ENCODE assay signal across 12 cellular contexts in genomic region chr2:54671875-54672586, GRCh38. TPM values are rescaled to one million over a fixed set of nuclear protein-coding genes. Genes with fewer than 3 reads are reported as not detected.
A peak's percentile ranks its signal among the peaks of the same experiment; 100 is the strongest.
DNase-seq lines count a peak whose midpoint lies in the region; ATAC-seq, FAIRE-seq and TF ChIP-seq lines count a peak whose summit lies in the region.
"Had no signal": no experiment of that assay in that cellular context is flagged by ENCODE, and none has a peak within 500 bp of the region (broad histone marks: within the 10 kb centered on the region; RNA-seq: fewer than 3 reads in every experiment).

No MANE protein-coding gene starts in this region.

- CTCF ChIA-PET in HepG2 (lab: Yijun Ruan, JAX; ENCODE audit: low intra/inter-chr PET ratio, low total read pairs), result no interaction called here

- TF ChIP-seq POLR2A in body of pancreas (IDR thresholded peaks at IDR 0.05) (no peak), HepG2 (IDR thresholded peaks at IDR 0.05; ENCODE audit: insufficient read depth in 1 of 2, low read depth in 2 of 2, low read length in 2 of 2) (no peak), testis (IDR thresholded peaks at IDR 0.05) (no peak), lower leg skin (IDR thresholded peaks at IDR 0.05) (no peak)

- TF ChIP-seq EP300 in HepG2 (IDR thresholded peaks at IDR 0.05; ENCODE audit: low read depth in 2 of 2, low read length in 2 of 2), result no peak
- TF ChIP-seq EP300 in HepG2 (CRISPR knock-in tag; IDR thresholded peaks at IDR 0.05; ENCODE audit: borderline replicate concordance), result no peak

- WGBS in body of pancreas, 2 donors, result 79 to 86% methylated on average over 4 of the region's 4 CpGs
- WGBS in HepG2 (ENCODE audit: low lambda C conversion rate), result 88% methylated on average over 4 of the region's 4 CpGs
- 90 to 91% methylated on average over 4 of the region's 4 CpGs for WGBS in testis, 2 donors
- 75 to 81% methylated on average over 4 of the region's 4 CpGs for WGBS in lower leg skin, 2 donors

- intact Hi-C loops in body of pancreas (cut with DNase I), result no loop called here
- intact Hi-C loops in HepG2 (cut with micrococcal nuclease; ENCODE audit: unreplicated experiment), result no loop called here
- intact Hi-C loops in testis (cut with DNase I; ENCODE audit: low total_unique reads), result no loop called here
- intact Hi-C loops in lower leg skin (cut with DNase I; ENCODE audit: low total_unique reads), result loop anchor here (2.0 kb wide), 1 partner anchor 375 kb away; no protein-coding TSS in a partner anchor

- no peak overlapping the region for H2AFZ ChIP-seq in HepG2 (ENCODE audit: low read length)

- H3K9ac ChIP-seq in HepG2 (ENCODE audit: insufficient read depth, low read depth, low read length), result no peak overlapping the region

- TF ChIP-seq CTCF in body of pancreas (IDR thresholded peaks at IDR 0.05) (no peak), HepG2 (CRISPR knock-in tag; IDR thresholded peaks at IDR 0.05) (no peak), testis (IDR thresholded peaks at IDR 0.05) (no peak), lower leg skin (IDR thresholded peaks at IDR 0.05) (no peak)

- TF ChIP-seq RAD21 in HepG2 (CRISPR knock-in tag; IDR thresholded peaks at IDR 0.05), result no peak

- no peaks in the 10 kb centered on the region for H4K20me1 ChIP-seq in HepG2 (ENCODE audit: insufficient read depth, low read length)

- in situ Hi-C loops in HepG2 (cut with HindIII; ENCODE audit: extremely low pct_ligation_motif_present, low pct_unique_long_range_greater_than_20kb), result no loop called here

- no peaks in the 10 kb centered on the region for H3K79me2 ChIP-seq in HepG2 (ENCODE audit: insufficient read depth, low read length)

- H3K36me3 ChIP-seq in body of pancreas (replicated peaks in 1 of 2; ENCODE audit: insufficient read depth in 1 of 2, low read depth in 2 of 2), result peaks cover 0 to 8% of the 10 kb centered on the region in 2 donors
- H3K36me3 ChIP-seq in HepG2 (replicated peaks in 1 of 2; ENCODE audit: control insufficient read depth in 1 of 2, insufficient read depth in 2 of 2, low read length in 2 of 2), result peaks cover 10 to 29% of the 10 kb centered on the region in 2 experiments
- no peaks in the 10 kb centered on the region for H3K36me3 ChIP-seq in testis (ENCODE audit: low read depth, missing control alignments)

- POLR2A ChIA-PET in HepG2 (lab: Yijun Ruan, JAX), result no interaction called here

- H3K27me3 ChIP-seq in body of pancreas, result no peaks in the 10 kb centered on the region
- no peaks in the 10 kb centered on the region for H3K27me3 ChIP-seq in HepG2 (ENCODE audit: control insufficient read depth in 1 of 2, insufficient read depth in 2 of 2, low read length in 2 of 2)
- no peaks in the 10 kb centered on the region for H3K27me3 ChIP-seq in testis

- BruUV-seq in HepG2 (replicated peaks; lab: Mats Ljungman, UMichigan), result no TSS peak

- peak overlapping the region; percentile 70 to 92 (median 85) for H3K27ac ChIP-seq in body of pancreas
- H3K27ac ChIP-seq in HepG2 (ENCODE audit: extremely low read length, insufficient read depth, low read length), result no peak overlapping the region
- peak overlapping the region; percentile 77 to 96 for H3K27ac ChIP-seq in testis
- H3K27ac ChIP-seq: C4-2B had no signal

- FAIRE-seq in HepG2 (lab: Jason Lieb, UNC), result no peak
- FAIRE-seq: H1 had no signal

- no peak overlapping the region for H3K4me2 ChIP-seq in HepG2 (ENCODE audit: low read depth, low read length)

- H3K4me1 ChIP-seq in body of pancreas (peaks cover 65% of the 10 kb centered on the region), HepG2 (ENCODE audit: insufficient read depth, low read length) (peaks cover 68% of the 10 kb centered on the region), testis (peaks cover 27% of the 10 kb centered on the region)

- ATAC-seq in body of pancreas, result no peak
- no peak for ATAC-seq in HepG2
- no peak for ATAC-seq in HG02870 (IDR thresholded peaks at IDR 0.05; ENCODE audit: unreplicated experiment)

- H3K9me3 ChIP-seq in body of pancreas, result no peaks in the 10 kb centered on the region
- no peaks in the 10 kb centered on the region for H3K9me3 ChIP-seq in HepG2 (ENCODE audit: low read length)
- no peaks in the 10 kb centered on the region for H3K9me3 ChIP-seq in testis

- H3K4me3 ChIP-seq in body of pancreas, result no peak overlapping the region
- no peak overlapping the region for H3K4me3 ChIP-seq in HepG2 (replicated peaks in 1 of 3; ENCODE audit: insufficient read depth in 1 of 3, low read depth in 2 of 3, low read length in 3 of 3)
- H3K4me3 ChIP-seq in testis, result no peak overlapping the region
- no peak overlapping the region for H3K4me3 ChIP-seq in lower leg skin (ENCODE audit: low read depth, poor library complexity, severe bottlenecking)

- DNase-seq in HuH-7 (ENCODE audit: low spot score) (peak; percentile 39), body of pancreas (no peak), HepG2 (ENCODE audit: low spot score) (peak; percentile 70), testis (no peak), T-helper 9 cell (no peak), lower leg skin (ENCODE audit: low spot score in 2 of 2) (no peak)
- DNase-seq: activated CD4-positive, alpha-beta T cell treated with anti-CD3 and anti-CD28 coated beads for 1 hour; activated T-cell treated with anti-CD3 and anti-CD28 coated beads, Interleukin-2, amount 50 U/mL, for 1 hour; stimulated activated CD4-positive, alpha-beta T cell treated with anti-CD3 and anti-CD28 coated beads, Interleukin-4, amount 100 ng/mL, for 1 hour had no signal

TF ChIP-seq in HepG2, 621 proteins besides CTCF, POLR2A, EP300 and RAD21 (continues in another document):
- TF ChIP-seq MAZ (IDR thresholded peaks at IDR 0.05; ENCODE audit: borderline replicate concordance, low read depth, low read length) (no peak), MAZ (CRISPR knock-in tag; IDR thresholded peaks at IDR 0.05; ENCODE audit: low read depth) (no peak), FIP1L1 (IDR thresholded peaks at IDR 0.05; ENCODE audit: borderline replicate concordance, insufficient read depth, low read depth, low read length) (no peak), ZBTB3 (CRISPR knock-in tag; IDR thresholded peaks at IDR 0.05; ENCODE audit: borderline replicate concordance, low read depth) (0 out of 2 replicates have a peak, but pooled peaks have one; percentile 51), FOXA3 (CRISPR knock-in tag; IDR thresholded peaks at IDR 0.05) (0 out of 2 replicates have a peak, but pooled peaks have one; percentile 7), POLR2AphosphoS5 (IDR thresholded peaks at IDR 0.05; ENCODE audit: low read depth, low read length) (peak; percentile 45; the same call in 1 of the 2 replicates), ZNF10 (CRISPR knock-in tag; IDR thresholded peaks at IDR 0.05; ENCODE audit: borderline replicate concordance, low read depth) (no peak), RELA (CRISPR knock-in tag; IDR thresholded peaks at IDR 0.05) (no peak), ZNF414 (CRISPR knock-in tag; IDR thresholded peaks at IDR 0.05) (no peak), NR2C2 (CRISPR knock-in tag; IDR thresholded peaks at IDR 0.05; ENCODE audit: borderline replicate concordance) (0 out of 2 replicates have a peak, but pooled peaks have one; percentile 16), ZNF605 (CRISPR knock-in tag; IDR thresholded peaks at IDR 0.05) (no peak), SMARCC2 (IDR thresholded peaks at IDR 0.05) (no peak), GATAD1 (CRISPR knock-in tag; IDR thresholded peaks at IDR 0.05) (no peak), ZKSCAN8 (CRISPR knock-in tag; IDR thresholded peaks at IDR 0.05; ENCODE audit: borderline replicate concordance) (no peak), MTF2 (CRISPR knock-in tag; IDR thresholded peaks at IDR 0.05; ENCODE audit: borderline replicate concordance) (0 out of 2 replicates have a peak, but pooled peaks have one; percentile 30), ATF1 (CRISPR knock-in tag; IDR thresholded peaks at IDR 0.05) (0 out of 2 replicates have a peak, but pooled peaks have one; percentile 24), ZSCAN22 (CRISPR knock-in tag; IDR thresholded peaks at IDR 0.05) (no peak), ZFP36 (IDR thresholded peaks at IDR 0.05; ENCODE audit: borderline replicate concordance, low read depth, low read length, partially characterized antibody) (no peak)

RNA-seq across cellular contexts. Expression of gene EML6, which starts 51.4 kb away (rescaled TPM):
- 1 to 10 TPM; 2.3 to 2.6 TPM for total RNA-seq in body of pancreas
- total RNA-seq in HepG2 (2016; rRNA removed; fragmentation: Illumina TruSeq; extraction: Trizol), result 19.9 and 32.4 TPM in 2 replicates
- total RNA-seq in HepG2 (2016; cell fraction: cytosol; rRNA removed; fragmentation: Illumina TruSeq; extraction: Trizol; ENCODE audit: low read depth), result 8.7 and 8.9 TPM in 2 replicates
- total RNA-seq in HepG2 (2016; cell fraction: insoluble cytoplasmic fraction; rRNA removed; fragmentation: Illumina TruSeq; extraction: Trizol), result 21.5 and 29.8 TPM in 2 replicates
- 8.7 and 9.4 TPM in 2 replicates for total RNA-seq in HepG2 (2016; cell fraction: membrane; rRNA removed; fragmentation: Illumina TruSeq; extraction: Trizol)
- total RNA-seq in HepG2 (2016; cell fraction: nucleus; rRNA removed; fragmentation: Illumina TruSeq; extraction: Trizol), result 55.5 and 58.9 TPM in 2 replicates
- 17.2 and 28.5 TPM in 2 replicates for polyA plus RNA-seq in HepG2 (2011; rRNA removed)
- polyA plus RNA-seq in HepG2 (2011; cell fraction: cytosol; rRNA removed), result 6.9 and 8.2 TPM in 2 replicates
- polyA plus RNA-seq in HepG2 (2011; cell fraction: nucleus; rRNA removed), result 112 TPM in 2 replicates
- polyA plus RNA-seq in HepG2 (2012), result 5.4 and 8.8 TPM in 2 replicates
- 1.9 and 2.7 TPM in 2 replicates for polyA plus RNA-seq in HepG2 (2016; cell fraction: cytosol; fragmentation: Illumina TruSeq; extraction: Trizol; ENCODE audit: low read depth)
- polyA plus RNA-seq in HepG2 (2016; cell fraction: insoluble cytoplasmic fraction; fragmentation: Illumina TruSeq; extraction: Trizol; ENCODE audit: low read depth), result 13.1 and 14.9 TPM in 2 replicates
- polyA plus RNA-seq in HepG2 (2016; cell fraction: membrane; fragmentation: Illumina TruSeq; extraction: Trizol; ENCODE audit: low read depth), result 2.9 and 3.6 TPM in 2 replicates
- 110 and 115 TPM in 2 replicates for polyA plus RNA-seq in HepG2 (2016; cell fraction: nucleus; fragmentation: Illumina TruSeq; extraction: Trizol; ENCODE audit: insufficient read depth, low read depth)
- 15.8 and 16.9 TPM in 2 replicates for polyA minus RNA-seq in HepG2 (2011; rRNA and poly(A)+ RNA removed; ENCODE audit: low replicate concordance)
- polyA minus RNA-seq in HepG2 (2011; cell fraction: cytosol; rRNA and poly(A)+ RNA removed), result 3.3 and 5.4 TPM in 2 replicates
- polyA minus RNA-seq in HepG2 (2011; cell fraction: nucleus; rRNA and poly(A)+ RNA removed), result 26.1 and 28.0 TPM in 2 replicates
- 10 to 100 TPM; 12.1 to 17.3 TPM for total RNA-seq in testis
- polyA plus RNA-seq in testis (ENCODE audit: insufficient read depth, low read depth, low replicate concordance), result 7.6 TPM
- total RNA-seq in lower leg skin, result 1 to 10 TPM; 1.8 to 4.4 (median 3.3) TPM

Comparison
In these comparisons a context has a peak if more than half of its experiments do, and no peak if none do; other contexts are left out.
1. DNase-seq: peak in HuH-7 (single experiment) and HepG2 (single experiment); none in body of pancreas (0 of 4), testis (single experiment), T-helper 9 cell (single experiment) and lower leg skin (0 of 2).